In genomic region chr7:149714081-149714909, GRCh38 we compare ENCODE assay signal across 1 cellular context.
A peak's percentile ranks its signal among the peaks of the same experiment; 100 is the strongest.
TF ChIP-seq lines count a peak whose summit lies in the region.

No MANE protein-coding gene starts in this region.

TF ChIP-seq in K562, 482 proteins besides CTCF, POLR2A, EP300 and RAD21 (continued from another document and continues in another):
- TF ChIP-seq ZBTB40 (IDR thresholded peaks at IDR 0.05) = no peak
- no peak for TF ChIP-seq ZBTB40 (CRISPR knock-in tag; IDR thresholded peaks at IDR 0.05)
- TF ChIP-seq EZH2 (IDR thresholded peaks at IDR 0.05; ENCODE audit: borderline replicate concordance, low read depth, low read length) = no peak
- no peak for TF ChIP-seq ZNF592 (IDR thresholded peaks at IDR 0.05)
- TF ChIP-seq, protein P1, sequence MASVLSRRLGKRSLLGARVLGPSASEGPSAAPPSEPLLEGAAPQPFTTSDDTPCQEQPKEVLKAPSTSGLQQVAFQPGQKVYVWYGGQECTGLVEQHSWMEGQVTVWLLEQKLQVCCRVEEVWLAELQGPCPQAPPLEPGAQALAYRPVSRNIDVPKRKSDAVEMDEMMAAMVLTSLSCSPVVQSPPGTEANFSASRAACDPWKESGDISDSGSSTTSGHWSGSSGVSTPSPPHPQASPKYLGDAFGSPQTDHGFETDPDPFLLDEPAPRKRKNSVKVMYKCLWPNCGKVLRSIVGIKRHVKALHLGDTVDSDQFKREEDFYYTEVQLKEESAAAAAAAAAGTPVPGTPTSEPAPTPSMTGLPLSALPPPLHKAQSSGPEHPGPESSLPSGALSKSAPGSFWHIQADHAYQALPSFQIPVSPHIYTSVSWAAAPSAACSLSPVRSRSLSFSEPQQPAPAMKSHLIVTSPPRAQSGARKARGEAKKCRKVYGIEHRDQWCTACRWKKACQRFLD (CRISPR knock-in tag; IDR thresholded peaks at IDR 0.05) = peak; percentile 86
- no peak for TF ChIP-seq NELFE (IDR thresholded peaks at IDR 0.05; ENCODE audit: insufficient read depth, insufficient read length)
- TF ChIP-seq ZBTB11 (CRISPR knock-in tag; IDR thresholded peaks at IDR 0.05) = peak in 1 of 3 experiments; percentile 91; a peak in 2 of 6 replicates
- TF ChIP-seq, protein P2, sequence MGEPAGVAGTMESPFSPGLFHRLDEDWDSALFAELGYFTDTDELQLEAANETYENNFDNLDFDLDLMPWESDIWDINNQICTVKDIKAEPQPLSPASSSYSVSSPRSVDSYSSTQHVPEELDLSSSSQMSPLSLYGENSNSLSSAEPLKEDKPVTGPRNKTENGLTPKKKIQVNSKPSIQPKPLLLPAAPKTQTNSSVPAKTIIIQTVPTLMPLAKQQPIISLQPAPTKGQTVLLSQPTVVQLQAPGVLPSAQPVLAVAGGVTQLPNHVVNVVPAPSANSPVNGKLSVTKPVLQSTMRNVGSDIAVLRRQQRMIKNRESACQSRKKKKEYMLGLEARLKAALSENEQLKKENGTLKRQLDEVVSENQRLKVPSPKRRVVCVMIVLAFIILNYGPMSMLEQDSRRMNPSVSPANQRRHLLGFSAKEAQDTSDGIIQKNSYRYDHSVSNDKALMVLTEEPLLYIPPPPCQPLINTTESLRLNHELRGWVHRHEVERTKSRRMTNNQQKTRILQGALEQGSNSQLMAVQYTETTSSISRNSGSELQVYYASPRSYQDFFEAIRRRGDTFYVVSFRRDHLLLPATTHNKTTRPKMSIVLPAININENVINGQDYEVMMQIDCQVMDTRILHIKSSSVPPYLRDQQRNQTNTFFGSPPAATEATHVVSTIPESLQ (CRISPR knock-in tag; IDR thresholded peaks at IDR 0.05) = no peak
- TF ChIP-seq ETV1 (tag; conservative IDR thresholded peaks at IDR 0.05; ENCODE audit: low read depth) = no peak
- no peak for TF ChIP-seq ZKSCAN3 (CRISPR knock-in tag; IDR thresholded peaks at IDR 0.05)
- no peak for TF ChIP-seq ELK3 (CRISPR knock-in tag; IDR thresholded peaks at IDR 0.05)
- TF ChIP-seq PHB2 (IDR thresholded peaks at IDR 0.05; ENCODE audit: low read depth) = no peak
- TF ChIP-seq SAFB2 (IDR thresholded peaks at IDR 0.05; ENCODE audit: borderline replicate concordance, low read depth, low read length, severe bottlenecking) = no peak
- TF ChIP-seq, protein P3, sequence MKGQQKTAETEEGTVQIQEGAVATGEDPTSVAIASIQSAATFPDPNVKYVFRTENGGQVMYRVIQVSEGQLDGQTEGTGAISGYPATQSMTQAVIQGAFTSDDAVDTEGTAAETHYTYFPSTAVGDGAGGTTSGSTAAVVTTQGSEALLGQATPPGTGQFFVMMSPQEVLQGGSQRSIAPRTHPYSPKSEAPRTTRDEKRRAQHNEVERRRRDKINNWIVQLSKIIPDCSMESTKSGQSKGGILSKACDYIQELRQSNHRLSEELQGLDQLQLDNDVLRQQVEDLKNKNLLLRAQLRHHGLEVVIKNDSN (CRISPR knock-in tag; IDR thresholded peaks at IDR 0.05) = no peak
- TF ChIP-seq KDM5B (IDR thresholded peaks at IDR 0.05; ENCODE audit: insufficient replicate concordance, low read depth, low read length) = no peak
- no peak for TF ChIP-seq ZFP1 (CRISPR knock-in tag; IDR thresholded peaks at IDR 0.05)
- no peak for TF ChIP-seq BDP1 (IDR thresholded peaks at IDR 0.05; ENCODE audit: insufficient read depth, insufficient read length)
- no peak for TF ChIP-seq ETV6 (IDR thresholded peaks at IDR 0.05; ENCODE audit: borderline replicate concordance in 1 of 2, low read depth in 2 of 2, low read length in 1 of 2)
- TF ChIP-seq ETV6 (CRISPR knock-in tag; IDR thresholded peaks at IDR 0.05; ENCODE audit: borderline replicate concordance) = no peak
- TF ChIP-seq ZNF507 (tag; conservative IDR thresholded peaks at IDR 0.05) = no peak
- TF ChIP-seq, protein P4, sequence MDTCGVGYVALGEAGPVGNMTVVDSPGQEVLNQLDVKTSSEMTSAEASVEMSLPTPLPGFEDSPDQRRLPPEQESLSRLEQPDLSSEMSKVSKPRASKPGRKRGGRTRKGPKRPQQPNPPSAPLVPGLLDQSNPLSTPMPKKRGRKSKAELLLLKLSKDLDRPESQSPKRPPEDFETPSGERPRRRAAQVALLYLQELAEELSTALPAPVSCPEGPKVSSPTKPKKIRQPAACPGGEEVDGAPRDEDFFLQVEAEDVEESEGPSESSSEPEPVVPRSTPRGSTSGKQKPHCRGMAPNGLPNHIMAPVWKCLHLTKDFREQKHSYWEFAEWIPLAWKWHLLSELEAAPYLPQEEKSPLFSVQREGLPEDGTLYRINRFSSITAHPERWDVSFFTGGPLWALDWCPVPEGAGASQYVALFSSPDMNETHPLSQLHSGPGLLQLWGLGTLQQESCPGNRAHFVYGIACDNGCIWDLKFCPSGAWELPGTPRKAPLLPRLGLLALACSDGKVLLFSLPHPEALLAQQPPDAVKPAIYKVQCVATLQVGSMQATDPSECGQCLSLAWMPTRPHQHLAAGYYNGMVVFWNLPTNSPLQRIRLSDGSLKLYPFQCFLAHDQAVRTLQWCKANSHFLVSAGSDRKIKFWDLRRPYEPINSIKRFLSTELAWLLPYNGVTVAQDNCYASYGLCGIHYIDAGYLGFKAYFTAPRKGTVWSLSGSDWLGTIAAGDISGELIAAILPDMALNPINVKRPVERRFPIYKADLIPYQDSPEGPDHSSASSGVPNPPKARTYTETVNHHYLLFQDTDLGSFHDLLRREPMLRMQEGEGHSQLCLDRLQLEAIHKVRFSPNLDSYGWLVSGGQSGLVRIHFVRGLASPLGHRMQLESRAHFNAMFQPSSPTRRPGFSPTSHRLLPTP (IDR thresholded peaks at IDR 0.05; ENCODE audit: borderline replicate concordance, extremely low read depth, insufficient read length) = no peak
- TF ChIP-seq ATF1 (CRISPR knock-in tag; IDR thresholded peaks at IDR 0.05) = no peak
- no peak; the same call in 1 of the 2 replicates for TF ChIP-seq ATF1 (tag; IDR thresholded peaks at IDR 0.05)
- peak; percentile 20; the same call in 1 of the 2 replicates for TF ChIP-seq CTBP1 (IDR thresholded peaks at IDR 0.05; ENCODE audit: borderline replicate concordance)
- TF ChIP-seq RHOXF2B (CRISPR knock-in tag; conservative IDR thresholded peaks at IDR 0.05) = no peak
- TF ChIP-seq PHF20 (IDR thresholded peaks at IDR 0.05; ENCODE audit: partially characterized antibody) = no peak
- no peak for TF ChIP-seq ZNF76 (CRISPR knock-in tag; IDR thresholded peaks at IDR 0.05; ENCODE audit: borderline replicate concordance)
